In the genomic region with DNA sequence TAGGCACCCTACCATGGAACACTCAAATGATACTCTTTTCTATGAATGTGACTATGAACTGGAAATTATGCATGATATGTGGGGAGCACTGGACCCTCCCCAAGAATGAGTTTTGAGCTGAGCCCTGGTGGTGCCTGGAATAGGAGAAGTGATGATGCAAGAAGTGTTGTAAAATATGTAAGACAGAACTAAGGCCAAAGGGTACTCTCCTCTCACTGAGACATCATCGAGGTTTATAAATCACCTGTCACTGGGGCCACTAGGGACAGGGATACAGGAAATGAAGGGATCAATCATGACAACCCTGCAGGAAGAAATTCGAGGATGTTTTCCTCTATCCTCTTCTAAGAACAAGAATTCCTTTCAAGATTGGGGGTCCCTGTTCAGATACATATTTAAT, we compare ENCODE assay signal across 26 cellular contexts. TPM values are rescaled to one million over a fixed set of nuclear protein-coding genes. Genes with fewer than 3 reads are reported as not detected.
DNase-seq lines count a peak whose midpoint lies in the region; ATAC-seq, FAIRE-seq and TF ChIP-seq lines count a peak whose summit lies in the region.
"Had no signal": no experiment of that assay in that cellular context is flagged by ENCODE, and none has a peak within 500 bp of the region (broad histone marks: within the 10 kb centered on the region; RNA-seq: fewer than 3 reads in every experiment).

No MANE protein-coding gene starts in this region.

- TF ChIP-seq POLR2A in K562 (conservative IDR thresholded peaks at IDR 0.05), result no peak

- H3K4me3 ChIP-seq in K562 (no peak overlapping the region), skeletal muscle cell (ENCODE audit: low read depth, low read length) (no peak overlapping the region)
- H3K4me3 ChIP-seq: PC-9, SJCRH30 had no signal

- no peaks in the 10 kb centered on the region for H3K36me3 ChIP-seq in K562 (ENCODE audit: control insufficient read depth, insufficient read depth, low read length)
- H3K36me3 ChIP-seq: BE2C, SJCRH30 had no signal

- TF ChIP-seq EP300 in K562 (IDR thresholded peaks at IDR 0.05; ENCODE audit: low read length), result no peak

- CTCF ChIA-PET in K562 (lab: Yijun Ruan, JAX; ENCODE audit: low intra/inter-chr PET ratio), result no interaction called here

- POLR2A ChIA-PET in K562 (lab: Yijun Ruan, JAX), result interaction anchor here (0.5 to 0.8 kb wide), 2 partner anchors 73 to 204 kb away, joined by 3 read pairs; no protein-coding TSS in a partner anchor

- BruUV-seq in K562 (replicated peaks; lab: Mats Ljungman, UMichigan), result no TSS peak

- no peaks in the 10 kb centered on the region for H3K9me1 ChIP-seq in K562 (ENCODE audit: control insufficient read depth, insufficient read depth, low read length)

- H3K4me1 ChIP-seq in K562 (replicated peaks in 1 of 2; ENCODE audit: control insufficient read depth in 2 of 2, insufficient read depth in 2 of 2, low read length in 2 of 2), result no peaks in the 10 kb centered on the region
- H3K4me1 ChIP-seq: SJCRH30 had no signal

- FAIRE-seq in K562 (lab: Jason Lieb, UNC), result no peak
- FAIRE-seq: GM18507, H54, HepG2 had no signal

- whole genome bisulfite sequencing in K562 (ENCODE audit: insufficient coverage, low coverage, missing lambda C conversion rate), result 0% methylated on average over 2 of the region's 2 CpGs

- H3K9me3 ChIP-seq in K562 (replicated peaks; ENCODE audit: control insufficient read depth, insufficient read depth, low read depth, low read length), result no peaks in the 10 kb centered on the region
- H3K9me3 ChIP-seq: BE2C, SJCRH30 had no signal

- no peaks in the 10 kb centered on the region for H4K20me1 ChIP-seq in K562 (replicated peaks; ENCODE audit: control insufficient read depth, insufficient read depth, low read length)

- peak; percentile 64; the same call in 2 of the 3 replicates for ATAC-seq in K562
- ATAC-seq: HepG2, Right ventricle myocardium inferior had no signal

- H3K79me2 ChIP-seq in K562 (ENCODE audit: control insufficient read depth, insufficient read depth, low read length), result no peaks in the 10 kb centered on the region

- no peak overlapping the region for H3K27ac ChIP-seq in K562 (ENCODE audit: extremely low read depth, low read depth, low read length)
- H3K27ac ChIP-seq: 22Rv1, PC-9, SJCRH30 had no signal

- TF ChIP-seq RAD21 in K562 (CRISPR knock-in tag; conservative IDR thresholded peaks at IDR 0.05 in 1 of 2, IDR thresholded peaks at IDR 0.05 in 1 of 2), result no peak

- intact Hi-C loops in K562 (cut with micrococcal nuclease), result no loop called here

- peaks cover 0 to 4% of the 10 kb centered on the region in 2 experiments; a peak in 1 of 5 replicates for H3K27me3 ChIP-seq in K562 (ENCODE audit: control insufficient read depth in 2 of 2, insufficient read depth in 2 of 2, low read length in 2 of 2)
- H3K27me3 ChIP-seq: BE2C, SJCRH30 had no signal

- no peak overlapping the region for H2AFZ ChIP-seq in K562 (ENCODE audit: low read depth, low read length)
- H2AFZ ChIP-seq: PC-9 had no signal

- H3K4me2 ChIP-seq in K562 (ENCODE audit: insufficient read depth, low read length), result no peak overlapping the region
- H3K4me2 ChIP-seq: PC-9 had no signal

- DNase-seq in DMS53 (lab: John Stamatoyannopoulos, UW), result peak; percentile 42
- DNase-seq in DMS53 treated with DMSO at 0.1 percent for 48 hours (lab: John Stamatoyannopoulos, UW; ENCODE audit: unreplicated experiment), result no peak
- peak; percentile 52 for DNase-seq in NCI-H69 (lab: John Stamatoyannopoulos, UW)
- no peak for DNase-seq in K562 (ENCODE audit: extremely low read depth in 1 of 4, low spot score in 3 of 4)
- peak; percentile 41 for DNase-seq in skeletal muscle cell (ENCODE audit: low read depth)
- DNase-seq in activated T-cell treated with anti-CD3 and anti-CD28 coated beads, Interleukin-2, amount 50 U/mL, for 1 hour, result no peak
- DNase-seq in DMS153 (lab: John Stamatoyannopoulos, UW), result no peak
- DNase-seq: Calu3, KBM-7, NCI-H1048, NCI-H1417 treated with DMSO at 0.1 percent for 48 hours, NCI-H1694 treated with DMSO at 0.1 percent for 48 hours, NCI-H2081, NCI-H2227 treated with DMSO at 0.1 percent for 48 hours, NCI-H526 treated with DMSO at 0.1 percent for 48 hours, PC-9 had no signal

- H3K9ac ChIP-seq in K562 (ENCODE audit: insufficient read depth in 1 of 2, low read depth in 2 of 2, low read length in 2 of 2), result no peak overlapping the region

- in situ Hi-C loops in K562 (cut with MboI), result no loop called here

- TF ChIP-seq CTCF in K562 (IDR thresholded peaks at IDR 0.05 in 2 of 3, conservative IDR thresholded peaks at IDR 0.05 in 1 of 3; ENCODE audit: insufficient read depth in 2 of 3, low read depth in 1 of 3, low read length in 3 of 3), result no peak

TF ChIP-seq in K562, 482 proteins besides CTCF, POLR2A, EP300 and RAD21 (continues in another document):
- TF ChIP-seq ZNF263 (CRISPR knock-in tag; IDR thresholded peaks at IDR 0.05; ENCODE audit: borderline replicate concordance) (no peak), RBM39 (optimal IDR thresholded peaks at IDR 0.05; ENCODE audit: low read depth, low read length) (no peak), CEBPG (CRISPR knock-in tag; IDR thresholded peaks at IDR 0.05) (no peak), CEBPG (tag; conservative IDR thresholded peaks at IDR 0.05 in 1 of 2, IDR thresholded peaks at IDR 0.05 in 1 of 2) (peak; percentile 57 to 88; a peak in 3 of 4 replicates), HNRNPLL (IDR thresholded peaks at IDR 0.05; ENCODE audit: low read depth, low read length, poor library complexity, severe bottlenecking) (no peak), STAG1 (CRISPR knock-in tag; IDR thresholded peaks at IDR 0.05; ENCODE audit: borderline replicate concordance) (no peak), ZNF57 (CRISPR knock-in tag; IDR thresholded peaks at IDR 0.05) (no peak), PTBP1 (IDR thresholded peaks at IDR 0.05; ENCODE audit: low read depth, low read length) (no peak), JUND (IDR thresholded peaks at IDR 0.05; ENCODE audit: borderline replicate concordance, low read depth, low read length) (no peak), JUND (tag; IDR thresholded peaks at IDR 0.05; ENCODE audit: borderline replicate concordance, low read depth, low read length) (no peak), FUS (optimal IDR thresholded peaks at IDR 0.05; ENCODE audit: low read depth, low read length) (no peak), MEIS2 (IDR thresholded peaks at IDR 0.05; ENCODE audit: partially characterized antibody) (peak; percentile 79), TAL1 (IDR thresholded peaks at IDR 0.05) (no peak), SMARCA4 (IDR thresholded peaks at IDR 0.05) (no peak), KDM1A (IDR thresholded peaks at IDR 0.05) (no peak), PTRF (tag; IDR thresholded peaks at IDR 0.05) (no peak), SIN3B (IDR thresholded peaks at IDR 0.05; ENCODE audit: low read depth) (no peak), MCM7 (IDR thresholded peaks at IDR 0.05) (no peak), ZNF212 (CRISPR knock-in tag; IDR thresholded peaks at IDR 0.05) (no peak), ZNF24 (IDR thresholded peaks at IDR 0.05) (no peak), RFX1 (IDR thresholded peaks at IDR 0.05) (no peak), PCBP1 (IDR thresholded peaks at IDR 0.05; ENCODE audit: low read depth, low read length, poor library complexity, severe bottlenecking) (no peak), IRF2 (CRISPR knock-in tag; IDR thresholded peaks at IDR 0.05) (no peak)
- TF ChIP-seq, protein P1, sequence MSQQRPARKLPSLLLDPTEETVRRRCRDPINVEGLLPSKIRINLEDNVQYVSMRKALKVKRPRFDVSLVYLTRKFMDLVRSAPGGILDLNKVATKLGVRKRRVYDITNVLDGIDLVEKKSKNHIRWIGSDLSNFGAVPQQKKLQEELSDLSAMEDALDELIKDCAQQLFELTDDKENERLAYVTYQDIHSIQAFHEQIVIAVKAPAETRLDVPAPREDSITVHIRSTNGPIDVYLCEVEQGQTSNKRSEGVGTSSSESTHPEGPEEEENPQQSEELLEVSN (IDR thresholded peaks at IDR 0.05; ENCODE audit: borderline replicate concordance in 1 of 2, extremely low read depth in 1 of 2, insufficient read depth in 1 of 2, insufficient read length in 1 of 2, low read depth in 1 of 2, low read length in 1 of 2, poor library complexity in 1 of 2, severe bottlenecking in 1 of 2), result no peak
- TF ChIP-seq, protein P2, sequence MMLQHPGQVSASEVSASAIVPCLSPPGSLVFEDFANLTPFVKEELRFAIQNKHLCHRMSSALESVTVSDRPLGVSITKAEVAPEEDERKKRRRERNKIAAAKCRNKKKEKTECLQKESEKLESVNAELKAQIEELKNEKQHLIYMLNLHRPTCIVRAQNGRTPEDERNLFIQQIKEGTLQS (IDR thresholded peaks at IDR 0.05), result peak; percentile 76
- TF ChIP-seq, protein P2 (CRISPR knock-in tag; conservative IDR thresholded peaks at IDR 0.05), result no peak

RNA-seq across cellular contexts. Expression of a gene that starts 45.4 kb away (rescaled TPM):
- total RNA-seq in K562 (2011; cell fraction: chromatin; rRNA removed; ENCODE audit: low replicate concordance), result not detected in 2 replicates
- not detected in 2 replicates for total RNA-seq in K562 (2011; cell fraction: nucleolus; rRNA removed)
- total RNA-seq in K562 (2011; cell fraction: nucleoplasm; rRNA removed), result not detected in 2 replicates
- total RNA-seq in K562 (2014; rRNA removed) (not detected in 2 replicates), K562 (2014; rRNA removed; fragmentation: Illumina TruSeq; extraction: Trizol) (not detected in 2 replicates), K562 (2015; rRNA removed; fragmentation: Illumina TruSeq; extraction: Trizol) (not detected in 2 replicates), K562 (2021) (not detected in 2 replicates)
- polyA plus RNA-seq in K562 (2011; rRNA removed) (not detected in 2 replicates), K562 (2014; fragmentation: Illumina TruSeq; extraction: Trizol) (not detected in 2 replicates), K562 (2014; fragmentation: Nextera tagmentation; extraction: Ambion mirVana) (not detected), K562 (2014; rRNA removed) (not detected in 2 replicates)
- polyA plus RNA-seq in K562 (2011; cell fraction: cytosol; rRNA removed), result not detected in 2 replicates
- not detected in 2 replicates for polyA plus RNA-seq in K562 (2011; cell fraction: nucleus; rRNA removed)
- polyA plus RNA-seq in K562 (2012), result 0.03 TPM in 1 of 2 replicates, not detected in the other
- not detected in 2 replicates for polyA minus RNA-seq in K562 (2011; rRNA and poly(A)+ RNA removed)
- not detected in 2 replicates for polyA minus RNA-seq in K562 (2011; cell fraction: cytosol; rRNA and poly(A)+ RNA removed)
- polyA minus RNA-seq in K562 (2011; cell fraction: nucleus; rRNA and poly(A)+ RNA removed), result not detected in 2 replicates
- total RNA-seq: Calu3, G401, HepG2, LHCN-M2, PC-9, SJCRH30 had no signal
- polyA plus RNA-seq: CD14-positive monocyte, HepG2 had no signal

Comparison
In these comparisons a context has a peak if more than half of its experiments do, and no peak if none do; other contexts are left out.
1. DNase-seq: peak in DMS53 (single experiment), NCI-H69 (single experiment) and skeletal muscle cell (single experiment); none in DMS53 treated with DMSO at 0.1 percent for 48 hours (single experiment), K562 (0 of 4), activated T-cell treated with anti-CD3 and anti-CD28 coated beads, Interleukin-2, amount 50 U/mL, for 1 hour (single experiment) and DMS153 (single experiment).